8 cellular contexts compared by ENCODE assay signal in the genomic region with DNA sequence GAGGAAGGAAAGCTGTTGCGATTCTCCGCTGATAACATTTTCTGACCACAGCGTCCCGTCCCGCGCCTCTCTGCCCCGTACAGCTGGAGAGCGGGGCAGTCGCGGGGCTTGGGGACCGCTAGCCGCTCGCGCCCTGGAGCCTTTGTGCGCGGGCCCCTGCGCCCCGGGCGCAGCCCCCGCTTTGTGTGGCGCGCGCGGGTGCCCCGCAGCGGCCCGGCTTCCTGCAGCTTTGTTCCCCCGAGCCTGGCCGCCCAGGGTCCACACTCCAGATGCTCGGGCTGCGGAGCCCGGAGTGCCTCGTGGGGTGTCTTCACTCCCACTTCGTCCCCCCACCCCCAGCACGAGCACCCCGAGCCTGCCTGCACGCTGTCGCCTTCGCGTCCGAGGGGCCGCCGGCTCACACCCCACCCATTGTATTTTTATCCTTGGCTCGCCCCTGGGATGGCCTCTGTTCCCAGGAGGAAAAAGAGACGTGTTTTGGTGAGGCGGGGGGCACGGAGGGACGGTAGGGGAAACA. TPM values are rescaled to one million over a fixed set of nuclear protein-coding genes. Genes with fewer than 3 reads are reported as not detected.
DNase-seq lines count a peak whose midpoint lies in the region; TF ChIP-seq lines count a peak whose summit lies in the region.

No MANE protein-coding gene starts in this region.

- peak overlapping the region; percentile 79 for H3K4me3 Mint-ChIP-seq in chondrocyte (ENCODE audit: unreplicated experiment)

- peak overlapping the region; percentile 94 for H3K4me3 ChIP-seq in H7 (ENCODE audit: insufficient read depth, low read depth, low read length)
- peak overlapping the region; percentile 87 for H3K4me3 ChIP-seq in PC-9
- peak overlapping the region; percentile 79 for H3K4me3 ChIP-seq in mesodermal cell (ENCODE audit: extremely low read depth, insufficient read depth, low read length, poor library complexity, severe bottlenecking)

- no peaks in the 10 kb centered on the region for H3K9me2 ChIP-seq in PC-9 (ENCODE audit: insufficient read depth)

- peaks cover 33% of the 10 kb centered on the region for H3K4me1 Mint-ChIP-seq in chondrocyte (ENCODE audit: low read depth)

- H3K36me3 Mint-ChIP-seq in chondrocyte (ENCODE audit: low read depth) = no peaks in the 10 kb centered on the region

- H3F3A ChIP-seq in PC-9 (ENCODE audit: insufficient read depth, low read depth) = peaks cover 22% of the 10 kb centered on the region

- H3K4me1 ChIP-seq in PC-9 (replicated peaks; ENCODE audit: insufficient read depth) (peaks cover 31% of the 10 kb centered on the region), mesodermal cell (ENCODE audit: control insufficient read depth, insufficient read depth, low read length, poor library complexity, severe bottlenecking) (peaks cover 14% of the 10 kb centered on the region)

- CTCF ChIA-PET in PC-9 (lab: Charles Lee) = interaction anchor here (0.5 to 1.7 kb wide), 3 partner anchors 58 to 108 kb away, joined by 3 to 7 read pairs (median 5); no protein-coding TSS in a partner anchor

- H3K79me2 ChIP-seq in PC-9 (ENCODE audit: low read depth) = peaks cover 5% of the 10 kb centered on the region

- H3K27ac ChIP-seq in PC-9 (peak overlapping the region; percentile 62; the same call in 1 of the 2 replicates), mesodermal cell (ENCODE audit: low read depth, low read length, severe bottlenecking) (no peak overlapping the region)

- DNase-seq in GM10266 (ENCODE audit: extremely low spot score) (peak; percentile 48), H7 (no peak), PC-9 (no peak), chondrocyte (ENCODE audit: low spot score) (no peak), SHP77 treated with DMSO at 0.1 percent for 48 hours (lab: John Stamatoyannopoulos, UW) (no peak), HuH-7 (ENCODE audit: low spot score) (no peak), DMS79 treated with DMSO at 0.1 percent for 48 hours (lab: John Stamatoyannopoulos, UW) (no peak)

- POLR2A ChIA-PET in PC-9 (lab: Charles Lee; ENCODE audit: unreplicated experiment) = interaction anchor here (0.6 kb wide), 1 partner anchor 39 kb away, joined by 5 read pairs; no protein-coding TSS in a partner anchor

- no peaks in the 10 kb centered on the region for H3K9me3 ChIP-seq in PC-9 (ENCODE audit: insufficient read depth, low read depth)
- H3K9me3 ChIP-seq in mesodermal cell (ENCODE audit: control insufficient read depth, low read length) = no peaks in the 10 kb centered on the region

- H3K36me3 ChIP-seq in H7 (replicated peaks; ENCODE audit: control insufficient read depth, insufficient read depth, low read length) (no peaks in the 10 kb centered on the region; the same call in 1 of the 2 replicates), PC-9 (ENCODE audit: low read depth) (no peaks in the 10 kb centered on the region), mesodermal cell (ENCODE audit: control insufficient read depth, insufficient read depth, low read length) (peaks cover 8% of the 10 kb centered on the region)

- H3K4me2 ChIP-seq in PC-9 = peak overlapping the region; percentile 96

- H3K27me3 ChIP-seq in H7 (ENCODE audit: control insufficient read depth, insufficient read depth, low read length) = no peaks in the 10 kb centered on the region
- no peaks in the 10 kb centered on the region for H3K27me3 ChIP-seq in PC-9 (ENCODE audit: insufficient read depth, low read depth)

- no peak for TF ChIP-seq CTCF in GM10266 (IDR thresholded peaks at IDR 0.05; ENCODE audit: control insufficient read depth, insufficient read depth, low read depth, missing control alignments)
- no peak for TF ChIP-seq CTCF in PC-9 (conservative IDR thresholded peaks at IDR 0.05)
- peak; percentile 33 for TF ChIP-seq CTCF in chondrocyte (IDR thresholded peaks at IDR 0.05)

- BruUV-seq in PC-9 (replicated peaks; lab: Mats Ljungman, UMichigan) = no TSS peak

- H2AFZ ChIP-seq in PC-9 = peak overlapping the region; percentile 88

- intact Hi-C loops in PC-9 (cut with micrococcal nuclease; ENCODE audit: unreplicated experiment) = loop anchor here (1.0 to 2.0 kb wide), 2 partner anchors 20 to 108 kb away; no protein-coding TSS in a partner anchor

- no peaks in the 10 kb centered on the region for H4K20me1 ChIP-seq in PC-9 (ENCODE audit: insufficient read depth)

- no peaks in the 10 kb centered on the region for H3K27me3 Mint-ChIP-seq in chondrocyte (ENCODE audit: low read depth)

- WGBS in mesodermal cell (ENCODE audit: insufficient coverage in 2 of 2), 2 experiments = 0 to 1% methylated on average over 10 to 33 of the region's 48 CpGs

- H3K9me3 Mint-ChIP-seq in chondrocyte (ENCODE audit: low read depth) = no peaks in the 10 kb centered on the region

- H3K27ac Mint-ChIP-seq in chondrocyte (ENCODE audit: unreplicated experiment) = no peak overlapping the region

RNA-seq across cellular contexts. Expression of a gene that starts 0.5 kb away (rescaled TPM):
- total RNA-seq in H7 (2014; rRNA removed; shearing (Covaris generic)) = 19.6 and 25.5 TPM in 2 replicates
- total RNA-seq in PC-9 (2021) (3.8 and 6.0 TPM in 2 replicates), chondrocyte (6.6 to 10.2 TPM (median 8.4 TPM) in 3 replicates)
- 10.6 TPM for polyA plus RNA-seq in mesodermal cell (2013, experiment 1 of 2)
- 12.5 TPM for polyA plus RNA-seq in mesodermal cell (2013, experiment 2 of 2)
